Comparison of ENCODE assay signal across 8 cellular contexts in genomic region chr11:62652156-62653006, GRCh38. TPM values are rescaled to one million over a fixed set of nuclear protein-coding genes. Genes with fewer than 3 reads are reported as not detected.
DNase-seq lines count a peak whose midpoint lies in the region; ATAC-seq and TF ChIP-seq lines count a peak whose summit lies in the region.

No MANE protein-coding gene starts in this region.

- H3K4me1 ChIP-seq in CD4-positive, alpha-beta memory T cell (ENCODE audit: insufficient read depth, low read length) = peaks cover 24% of the 10 kb centered on the region
- peaks cover 20% of the 10 kb centered on the region for H3K4me1 ChIP-seq in adipocyte (ENCODE audit: control insufficient read depth, insufficient read depth, low read length)
- no peaks in the 10 kb centered on the region for H3K4me1 ChIP-seq in urinary bladder (ENCODE audit: insufficient read depth)

- H3K27ac ChIP-seq in CD4-positive, alpha-beta memory T cell (ENCODE audit: low read depth, low read length) = peak overlapping the region; percentile 93
- H3K27ac ChIP-seq in urinary bladder (ENCODE audit: low read depth) = peak overlapping the region; percentile 95

- TF ChIP-seq POLR2A in lower leg skin (IDR thresholded peaks at IDR 0.05) = no peak

- H3K4me3 Mint-ChIP-seq in CD4-positive, alpha-beta memory T cell = peak overlapping the region; percentile 86 to 94 (median 92)

- 30% methylated on average over 16 of the region's 16 CpGs for WGBS in lower leg skin, 2 donors
- WGBS in urinary bladder = 35% methylated on average over 16 of the region's 16 CpGs

- CTCF ChIA-PET in CD4-positive, alpha-beta memory T cell (lab: Charles Lee; ENCODE audit: partially characterized antibody) = interaction anchor here (0.8 to 3.5 kb wide), 7 partner anchors 12 to 109 kb away, joined by 3 to 24 read pairs (median 3); partner anchors contain the start of genes B3GAT3, C11orf98, CSKMT and MTA2

- TF ChIP-seq CTCF in lower leg skin (IDR thresholded peaks at IDR 0.05) = no peak

- H3K27me3 Mint-ChIP-seq in CD4-positive, alpha-beta memory T cell = no peaks in the 10 kb centered on the region

- no peaks in the 10 kb centered on the region for H3K9me3 ChIP-seq in CD4-positive, alpha-beta memory T cell (ENCODE audit: control insufficient read depth in 1 of 2, low read length in 2 of 2)
- no peaks in the 10 kb centered on the region for H3K9me3 ChIP-seq in adipocyte (ENCODE audit: control insufficient read depth, low read length)

- peaks cover 13 to 40% (median 22%) of the 10 kb centered on the region in 4 donors for H3K4me1 Mint-ChIP-seq in CD4-positive, alpha-beta memory T cell

- H3K9me3 Mint-ChIP-seq in CD4-positive, alpha-beta memory T cell = peaks cover 0 to 6% (median 0%) of the 10 kb centered on the region in 8 donors

- peaks cover 0 to 25% of the 10 kb centered on the region in 2 donors for H3K36me3 Mint-ChIP-seq in CD4-positive, alpha-beta memory T cell

- POLR2A ChIA-PET in CD4-positive, alpha-beta memory T cell (lab: Charles Lee; ENCODE audit: partially characterized antibody) = interaction anchor here (0.8 to 2.8 kb wide), 34 partner anchors 8 to 260 kb away, joined by 3 to 125 read pairs (median 6); partner anchors contain the start of genes B3GAT3, C11orf98, CSKMT and EEF1G

- H3K4me3 ChIP-seq in CD4-positive, alpha-beta memory T cell (ENCODE audit: low read length in 2 of 2) = peak overlapping the region; percentile 92 to 97
- H3K4me3 ChIP-seq in adipocyte (ENCODE audit: low read length) = peak overlapping the region; percentile 93
- peak overlapping the region; percentile 87 for H3K4me3 ChIP-seq in lower leg skin (ENCODE audit: low read depth, poor library complexity, severe bottlenecking)
- peak overlapping the region; percentile 76 for H3K4me3 ChIP-seq in urinary bladder (ENCODE audit: low read depth, low read length)

- peak overlapping the region; percentile 78 to 100 (median 94) for H3K27ac Mint-ChIP-seq in CD4-positive, alpha-beta memory T cell

- no peaks in the 10 kb centered on the region for H3K27me3 ChIP-seq in CD4-positive, alpha-beta memory T cell (ENCODE audit: insufficient read depth, low read length)
- no peaks in the 10 kb centered on the region for H3K27me3 ChIP-seq in adipocyte (replicated peaks; ENCODE audit: control insufficient read depth, insufficient read depth, low read length)

- H3K9ac ChIP-seq in adipocyte (ENCODE audit: low read length) = peak overlapping the region; percentile 94

- ATAC-seq in HG02973 (IDR thresholded peaks at IDR 0.05; ENCODE audit: unreplicated experiment) = peak; percentile 25
- no peak for ATAC-seq in HG03175 (IDR thresholded peaks at IDR 0.05; ENCODE audit: unreplicated experiment)

- H3K36me3 ChIP-seq in CD4-positive, alpha-beta memory T cell (ENCODE audit: insufficient read depth, low read length) = peaks cover 18% of the 10 kb centered on the region
- H3K36me3 ChIP-seq in adipocyte (ENCODE audit: control insufficient read depth, insufficient read depth, low read length, severe bottlenecking) (peaks cover 19% of the 10 kb centered on the region), urinary bladder (ENCODE audit: insufficient read depth) (no peaks in the 10 kb centered on the region)

- intact Hi-C loops in CD4-positive, alpha-beta memory T cell (cut with micrococcal nuclease) = loop anchor here (1.0 to 2.0 kb wide), 5 partner anchors 13 to 61 kb away; partner anchors contain the start of genes C11orf98, CSKMT, TUT1 and UBXN1
- intact Hi-C loops in lower leg skin (cut with DNase I; ENCODE audit: low total_unique reads) = no loop called here

- peak in 3 of 5 donors; percentile 54 to 83 (median 68) for DNase-seq in CD4-positive, alpha-beta memory T cell
- DNase-seq in adipocyte (ENCODE audit: low read depth) (peak; percentile 11), lower leg skin (ENCODE audit: low spot score in 2 of 2) (no peak), NCI-H146 treated with DMSO at 0.1 percent for 48 hours (lab: John Stamatoyannopoulos, UW; ENCODE audit: unreplicated experiment) (no peak)
- no peak for DNase-seq in stimulated activated CD4-positive, alpha-beta T cell treated with anti-CD3 and anti-CD28 coated beads, Interleukin-12 subunit alpha, Interleukin-12 subunit beta, amount 100 ng/mL, for 4 hours

RNA-seq across cellular contexts. Expression of gene INTS5, which starts 0.7 kb away (rescaled TPM):
- total RNA-seq in CD4-positive, alpha-beta memory T cell = 10 to 100 TPM; 32.2 to 34.3 TPM
- polyA plus RNA-seq in CD4-positive, alpha-beta memory T cell = 10 to 100 TPM; 23.7 to 39.4 TPM
- 10 to 100 TPM; 28.5 to 32.7 (median 30.2) TPM for total RNA-seq in lower leg skin
- total RNA-seq in urinary bladder = 7.9 TPM
- polyA plus RNA-seq in urinary bladder = 16.6 TPM

RNA-seq across cellular contexts. Expression of gene GANAB, which starts 6.0 kb away (rescaled TPM):
- 100 to 1,000 TPM; 260 to 262 TPM for total RNA-seq in CD4-positive, alpha-beta memory T cell
- 100 to 1,000 TPM; 122 to 142 TPM for polyA plus RNA-seq in CD4-positive, alpha-beta memory T cell
- total RNA-seq in lower leg skin (100 to 1,000 TPM in 1 of 4 donors, 10 to 100 TPM in 3; 72.0 to 118 (median 91.4) TPM), urinary bladder (93.9 TPM)
- 152 TPM for polyA plus RNA-seq in urinary bladder

RNA-seq across cellular contexts. Expression of gene C11orf98, which starts 12.6 kb away (rescaled TPM):
- 10 to 100 TPM; 48.9 to 53.1 TPM for total RNA-seq in CD4-positive, alpha-beta memory T cell
- polyA plus RNA-seq in CD4-positive, alpha-beta memory T cell = 10 to 100 TPM; 77.8 to 94.9 TPM
- total RNA-seq in lower leg skin (10 to 100 TPM; 21.3 to 58.4 (median 31.4) TPM), urinary bladder (10.9 TPM)
- polyA plus RNA-seq in urinary bladder = 72.1 TPM

RNA-seq across cellular contexts. Expression of gene CSKMT, which starts 12.7 kb away (rescaled TPM):
- 10 to 100 TPM; 31.4 to 32.3 TPM for total RNA-seq in CD4-positive, alpha-beta memory T cell
- 1 to 10 TPM; 3.0 to 3.8 TPM for polyA plus RNA-seq in CD4-positive, alpha-beta memory T cell
- 10 to 100 TPM in 1 of 4 donors, 1 to 10 TPM in 3; 2.9 to 14.8 (median 7.7) TPM for total RNA-seq in lower leg skin
- total RNA-seq in urinary bladder = 5.0 TPM
- 9.5 TPM for polyA plus RNA-seq in urinary bladder

RNA-seq across cellular contexts. Expression of gene UQCC3, which starts 19.1 kb away (rescaled TPM):
- total RNA-seq in CD4-positive, alpha-beta memory T cell = 1 to 10 TPM; 7.2 to 8.5 TPM
- polyA plus RNA-seq in CD4-positive, alpha-beta memory T cell = 10 to 100 TPM; 10.7 to 12.1 TPM
- 10 to 100 TPM in 2 of 4 donors, 1 to 10 TPM in 2; 7.5 to 12.0 (median 10.3) TPM for total RNA-seq in lower leg skin
- total RNA-seq in urinary bladder = 3.4 TPM
- polyA plus RNA-seq in urinary bladder = 13.3 TPM

Comparison
In these comparisons a context has a peak if more than half of its experiments do, and no peak if none do; other contexts are left out.
1. DNase-seq: peak in CD4-positive, alpha-beta memory T cell (3 of 5) and adipocyte (single experiment); none in lower leg skin (0 of 2), stimulated activated CD4-positive, alpha-beta T cell treated with anti-CD3 and anti-CD28 coated beads, Interleukin-12 subunit alpha, Interleukin-12 subunit beta, amount 100 ng/mL, for 4 hours (single experiment) and NCI-H146 treated with DMSO at 0.1 percent for 48 hours (single experiment).
2. Peak in every context shown above with its lines, with median percentiles within 50 percentile points of each other: H3K4me3 ChIP-seq.